1 cellular context compared by ENCODE assay signal in the genomic region with DNA sequence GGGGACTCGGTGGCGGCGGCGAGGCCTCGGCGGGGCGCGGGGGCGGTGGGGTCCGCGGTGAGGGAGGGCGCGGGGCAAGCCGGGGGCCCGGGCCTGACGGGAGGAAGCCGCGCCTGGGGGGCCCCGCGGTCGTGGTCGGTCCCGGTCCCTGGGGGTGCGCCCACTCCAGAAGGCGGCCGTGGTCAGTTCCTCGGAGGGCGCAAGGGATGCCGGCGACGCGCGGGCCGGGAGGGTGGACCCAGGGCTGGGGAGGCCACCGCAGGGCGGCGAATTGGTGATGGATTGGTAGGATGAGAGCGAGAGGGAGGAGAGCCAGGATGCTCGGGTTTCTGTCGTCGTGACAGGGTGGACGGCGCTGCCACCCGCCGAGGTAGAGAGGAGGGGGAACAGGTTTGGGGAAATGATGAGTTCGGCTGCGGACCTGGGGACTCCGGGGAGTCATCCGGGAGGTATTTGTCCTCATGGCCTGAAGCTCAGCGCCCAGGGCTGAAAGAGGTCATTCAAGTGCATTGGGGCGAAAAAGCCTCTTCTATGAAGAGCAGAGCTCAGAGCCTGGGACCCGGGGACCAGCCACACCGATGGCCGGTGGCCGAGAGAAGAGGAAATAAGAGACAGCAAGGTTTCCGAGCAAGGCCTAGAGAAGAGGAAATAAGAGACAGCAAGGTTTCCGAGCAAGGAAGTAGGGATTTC.
TF ChIP-seq lines count a peak whose summit lies in the region.

No MANE protein-coding gene starts in this region.

TF ChIP-seq in K562, 482 proteins besides CTCF, POLR2A, EP300 and RAD21 (continued from another document):
- TF ChIP-seq ATF1 (CRISPR knock-in tag; IDR thresholded peaks at IDR 0.05) (no peak), ATF1 (tag; IDR thresholded peaks at IDR 0.05) (no peak), CTBP1 (IDR thresholded peaks at IDR 0.05; ENCODE audit: borderline replicate concordance) (peak; percentile 64), NONO (IDR thresholded peaks at IDR 0.05; ENCODE audit: low read depth in 2 of 2, low read length in 1 of 2) (0 out of 4 replicates have a peak, but pooled peaks of 1 of the 2 experiments have one; percentile 3), BRD9 (IDR thresholded peaks at IDR 0.05; ENCODE audit: low read depth, partially characterized antibody) (no peak), CEBPG (CRISPR knock-in tag; IDR thresholded peaks at IDR 0.05) (no peak), CEBPG (tag; conservative IDR thresholded peaks at IDR 0.05 in 1 of 2, IDR thresholded peaks at IDR 0.05 in 1 of 2) (no peak), KAT7 (CRISPR knock-in tag; IDR thresholded peaks at IDR 0.05; ENCODE audit: borderline replicate concordance) (0 out of 2 replicates have a peak, but pooled peaks have one; percentile 10), ZBTB7A (IDR thresholded peaks at IDR 0.05; ENCODE audit: borderline replicate concordance, control insufficient read depth, low read depth, low read length) (peak; percentile 50; the same call in 1 of the 2 replicates), ETV6 (IDR thresholded peaks at IDR 0.05; ENCODE audit: borderline replicate concordance in 1 of 2, low read depth in 2 of 2, low read length in 1 of 2) (0 out of 4 replicates have a peak, but pooled peaks of 1 of the 2 experiments have one; percentile 36), ETV6 (CRISPR knock-in tag; IDR thresholded peaks at IDR 0.05; ENCODE audit: borderline replicate concordance) (no peak), RBFOX2 (IDR thresholded peaks at IDR 0.05; ENCODE audit: low read depth, low read length) (peak; percentile 52), GABPB1 (CRISPR knock-in tag; IDR thresholded peaks at IDR 0.05) (no peak), ZNF212 (CRISPR knock-in tag; IDR thresholded peaks at IDR 0.05) (no peak), MCM2 (IDR thresholded peaks at IDR 0.05; ENCODE audit: low read depth) (no peak), ZNF184 (CRISPR knock-in tag; IDR thresholded peaks at IDR 0.05) (no peak), GTF2F1 (IDR thresholded peaks at IDR 0.05; ENCODE audit: low read depth, low read length) (no peak)
- TF ChIP-seq, protein P1, sequence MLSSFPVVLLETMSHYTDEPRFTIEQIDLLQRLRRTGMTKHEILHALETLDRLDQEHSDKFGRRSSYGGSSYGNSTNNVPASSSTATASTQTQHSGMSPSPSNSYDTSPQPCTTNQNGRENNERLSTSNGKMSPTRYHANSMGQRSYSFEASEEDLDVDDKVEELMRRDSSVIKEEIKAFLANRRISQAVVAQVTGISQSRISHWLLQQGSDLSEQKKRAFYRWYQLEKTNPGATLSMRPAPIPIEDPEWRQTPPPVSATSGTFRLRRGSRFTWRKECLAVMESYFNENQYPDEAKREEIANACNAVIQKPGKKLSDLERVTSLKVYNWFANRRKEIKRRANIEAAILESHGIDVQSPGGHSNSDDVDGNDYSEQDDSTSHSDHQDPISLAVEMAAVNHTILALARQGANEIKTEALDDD (IDR thresholded peaks at IDR 0.05), result no peak
- TF ChIP-seq, protein P2, sequence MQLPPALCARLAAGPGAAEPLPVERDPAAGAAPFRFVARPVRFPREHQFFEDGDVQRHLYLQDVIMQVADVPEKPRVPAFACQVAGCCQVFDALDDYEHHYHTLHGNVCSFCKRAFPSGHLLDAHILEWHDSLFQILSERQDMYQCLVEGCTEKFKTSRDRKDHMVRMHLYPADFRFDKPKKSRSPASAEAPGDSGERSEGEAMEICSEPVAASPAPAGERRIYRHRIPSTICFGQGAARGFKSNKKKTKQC (CRISPR knock-in tag; IDR thresholded peaks at IDR 0.05), result 0 out of 2 replicates have a peak, but pooled peaks have one; percentile 12
- TF ChIP-seq, protein P3, sequence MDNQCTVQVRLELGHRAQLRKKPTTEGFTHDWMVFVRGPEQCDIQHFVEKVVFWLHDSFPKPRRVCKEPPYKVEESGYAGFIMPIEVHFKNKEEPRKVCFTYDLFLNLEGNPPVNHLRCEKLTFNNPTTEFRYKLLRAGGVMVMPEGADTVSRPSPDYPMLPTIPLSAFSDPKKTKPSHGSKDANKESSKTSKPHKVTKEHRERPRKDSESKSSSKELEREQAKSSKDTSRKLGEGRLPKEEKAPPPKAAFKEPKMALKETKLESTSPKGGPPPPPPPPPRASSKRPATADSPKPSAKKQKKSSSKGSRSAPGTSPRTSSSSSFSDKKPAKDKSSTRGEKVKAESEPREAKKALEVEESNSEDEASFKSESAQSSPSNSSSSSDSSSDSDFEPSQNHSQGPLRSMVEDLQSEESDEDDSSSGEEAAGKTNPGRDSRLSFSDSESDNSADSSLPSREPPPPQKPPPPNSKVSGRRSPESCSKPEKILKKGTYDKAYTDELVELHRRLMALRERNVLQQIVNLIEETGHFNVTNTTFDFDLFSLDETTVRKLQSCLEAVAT (IDR thresholded peaks at IDR 0.05), result 0 out of 4 replicates have a peak, but pooled peaks of 1 of the 2 experiments have one; percentile 25
